10 cellular contexts compared by ENCODE assay signal in genomic region chr6:110951986-110952794, GRCh38. TPM values are rescaled to one million over a fixed set of nuclear protein-coding genes. Genes with fewer than 3 reads are reported as not detected.
DNase-seq lines count a peak whose midpoint lies in the region; ATAC-seq and TF ChIP-seq lines count a peak whose summit lies in the region.
"Had no signal": no experiment of that assay in that cellular context is flagged by ENCODE, and none has a peak within 500 bp of the region (broad histone marks: within the 10 kb centered on the region; RNA-seq: fewer than 3 reads in every experiment).

No MANE protein-coding gene starts in this region.

- no peaks in the 10 kb centered on the region for H3K9me3 Mint-ChIP-seq in endothelial cell (ENCODE audit: unreplicated experiment)
- no peaks in the 10 kb centered on the region for H3K9me3 Mint-ChIP-seq in activated T-helper 17 cell treated with anti-CD3 and anti-CD28 coated beads, Interleukin-2, amount 50 U/mL, for 72 hours
- H3K9me3 Mint-ChIP-seq: memory B cell had no signal

- H3K4me3 Mint-ChIP-seq in endothelial cell (ENCODE audit: unreplicated experiment), result no peak overlapping the region
- no peak overlapping the region for H3K4me3 Mint-ChIP-seq in activated T-helper 17 cell treated with anti-CD3 and anti-CD28 coated beads, Interleukin-2, amount 50 U/mL, for 72 hours
- H3K4me3 Mint-ChIP-seq: memory B cell had no signal

- H3K9me3 ChIP-seq in hepatocyte (ENCODE audit: low read depth) (no peaks in the 10 kb centered on the region), smooth muscle cell (replicated peaks; ENCODE audit: low read depth) (no peaks in the 10 kb centered on the region)

- no peaks in the 10 kb centered on the region for H3K36me3 Mint-ChIP-seq in endothelial cell (ENCODE audit: low read depth, unreplicated experiment)
- H3K36me3 Mint-ChIP-seq in activated T-helper 17 cell treated with anti-CD3 and anti-CD28 coated beads, Interleukin-2, amount 50 U/mL, for 72 hours (ENCODE audit: low read depth), result no peaks in the 10 kb centered on the region
- H3K36me3 Mint-ChIP-seq: memory B cell had no signal

- H3K79me2 ChIP-seq in hepatocyte, result peaks cover 2% of the 10 kb centered on the region
- H3K79me2 ChIP-seq in smooth muscle cell (ENCODE audit: low read depth), result no peaks in the 10 kb centered on the region

- H3K4me1 ChIP-seq in hepatocyte (ENCODE audit: insufficient read depth) (peaks cover 10% of the 10 kb centered on the region), smooth muscle cell (ENCODE audit: low read depth) (no peaks in the 10 kb centered on the region)

- H2AFZ ChIP-seq in hepatocyte (peak overlapping the region; percentile 28), smooth muscle cell (ENCODE audit: low read depth) (peak overlapping the region; percentile 49)

- H3K9ac ChIP-seq in smooth muscle cell (ENCODE audit: low read depth), result no peak overlapping the region

- H3K27ac Mint-ChIP-seq in endothelial cell (ENCODE audit: unreplicated experiment), result no peak overlapping the region
- no peak overlapping the region for H3K27ac Mint-ChIP-seq in activated T-helper 17 cell treated with anti-CD3 and anti-CD28 coated beads, Interleukin-2, amount 50 U/mL, for 72 hours
- H3K27ac Mint-ChIP-seq: memory B cell had no signal

- no peaks in the 10 kb centered on the region for H3K4me1 Mint-ChIP-seq in endothelial cell (ENCODE audit: unreplicated experiment)
- H3K4me1 Mint-ChIP-seq in activated T-helper 17 cell treated with anti-CD3 and anti-CD28 coated beads, Interleukin-2, amount 50 U/mL, for 72 hours, result no peaks in the 10 kb centered on the region
- H3K4me1 Mint-ChIP-seq: memory B cell had no signal

- no peaks in the 10 kb centered on the region for H3K9me2 ChIP-seq in hepatocyte (replicated peaks; ENCODE audit: insufficient read depth)

- H3K27me3 ChIP-seq in hepatocyte (no peaks in the 10 kb centered on the region), smooth muscle cell (ENCODE audit: low read depth) (no peaks in the 10 kb centered on the region)

- no peak for ATAC-seq in activated T-helper 17 cell treated with anti-CD3 and anti-CD28 coated beads, Interleukin-2, amount 50 U/mL, for 72 hours (replicated peaks)
- no peak for ATAC-seq in GM21423 (IDR thresholded peaks at IDR 0.05; ENCODE audit: unreplicated experiment)

- TF ChIP-seq CTCF in hepatocyte (IDR thresholded peaks at IDR 0.05; ENCODE audit: poor library complexity) (no peak), smooth muscle cell (IDR thresholded peaks at IDR 0.05; ENCODE audit: borderline replicate concordance, insufficient read depth, poor library complexity, severe bottlenecking) (no peak), endothelial cell (IDR thresholded peaks at IDR 0.05; ENCODE audit: unreplicated experiment) (no peak)

- H3K4me2 ChIP-seq in hepatocyte, result peak overlapping the region; percentile 67
- H3K4me2 ChIP-seq in smooth muscle cell, result peak overlapping the region; percentile 49

- 53% methylated on average over 8 of the region's 8 CpGs for WGBS in hepatocyte (ENCODE audit: low lambda C conversion rate, missing lambda C conversion rate)
- 71% methylated on average over 8 of the region's 8 CpGs for WGBS in smooth muscle cell (ENCODE audit: low lambda C conversion rate)

- H3K4me3 ChIP-seq in hepatocyte, result no peak overlapping the region
- H3K4me3 ChIP-seq in smooth muscle cell, result no peak overlapping the region

- H3K36me3 ChIP-seq in hepatocyte (replicated peaks; ENCODE audit: insufficient read depth, low read depth) (no peaks in the 10 kb centered on the region), smooth muscle cell (ENCODE audit: low read depth) (no peaks in the 10 kb centered on the region)

- no peaks in the 10 kb centered on the region for H4K20me1 ChIP-seq in hepatocyte (ENCODE audit: insufficient read depth, poor library complexity, severe bottlenecking)
- no peaks in the 10 kb centered on the region for H4K20me1 ChIP-seq in smooth muscle cell (ENCODE audit: low read depth)

- H3K27ac ChIP-seq in hepatocyte (peak overlapping the region; percentile 83), smooth muscle cell (ENCODE audit: low read depth) (peak overlapping the region; percentile 42)

- peak; percentile 56 for DNase-seq in HPDE6-E6E7 (ENCODE audit: extremely low spot score)
- DNase-seq in amniotic epithelial cell (ENCODE audit: low read depth), result peak; percentile 14
- peak; percentile 53 for DNase-seq in hepatocyte (ENCODE audit: low spot score)
- no peak for DNase-seq in smooth muscle cell (lab: John Stamatoyannopoulos, UW; ENCODE audit: unreplicated experiment)
- no peak for DNase-seq in endothelial cell (ENCODE audit: low spot score)
- no peak for DNase-seq in activated CD4-positive, CD25-positive, alpha-beta regulatory T cell treated with anti-CD3 and anti-CD28 coated beads, Interleukin-2, amount 50 U/mL, for 72 hours
- DNase-seq: NCI-H226 had no signal

- no peaks in the 10 kb centered on the region for H3F3A ChIP-seq in smooth muscle cell (ENCODE audit: low read depth)

- H3K27me3 Mint-ChIP-seq in endothelial cell (ENCODE audit: unreplicated experiment), result no peaks in the 10 kb centered on the region
- no peaks in the 10 kb centered on the region for H3K27me3 Mint-ChIP-seq in activated T-helper 17 cell treated with anti-CD3 and anti-CD28 coated beads, Interleukin-2, amount 50 U/mL, for 72 hours
- H3K27me3 Mint-ChIP-seq: memory B cell had no signal

RNA-seq across cellular contexts. Expression of gene GTF3C6, which starts 6.3 kb away (rescaled TPM):
- total RNA-seq in hepatocyte (63.1 and 70.8 TPM in 2 replicates), smooth muscle cell (52.3 and 90.2 TPM in 2 replicates), endothelial cell (ENCODE audit: unreplicated experiment) (75.3 TPM)
- polyA plus RNA-seq in hepatocyte (106 and 113 TPM in 2 replicates), smooth muscle cell (88.5 and 102 TPM in 2 replicates)
- total RNA-seq in activated T-helper 17 cell treated with anti-CD3 and anti-CD28 coated beads, Interleukin-2, amount 50 U/mL, for 72 hours, result 100 to 1,000 TPM in 1 of 2 donors, 10 to 100 TPM in 1; 55.8 to 123 TPM

RNA-seq across cellular contexts. Expression of gene RPF2, which starts 29.6 kb away (rescaled TPM):
- total RNA-seq in hepatocyte, result 30.1 and 34.7 TPM in 2 replicates
- 20.3 and 23.7 TPM in 2 replicates for polyA plus RNA-seq in hepatocyte
- 29.0 and 34.5 TPM in 2 replicates for total RNA-seq in smooth muscle cell
- 30.5 and 33.8 TPM in 2 replicates for polyA plus RNA-seq in smooth muscle cell
- total RNA-seq in endothelial cell (ENCODE audit: unreplicated experiment), result 9.4 TPM
- total RNA-seq in activated T-helper 17 cell treated with anti-CD3 and anti-CD28 coated beads, Interleukin-2, amount 50 U/mL, for 72 hours, result 10 to 100 TPM; 38.4 to 55.9 TPM

Comparison
In these comparisons a context has a peak if more than half of its experiments do, and no peak if none do; other contexts are left out.
1. DNase-seq: peak in HPDE6-E6E7 (single experiment), amniotic epithelial cell (single experiment) and hepatocyte (single experiment); none in smooth muscle cell (single experiment), endothelial cell (single experiment) and activated CD4-positive, CD25-positive, alpha-beta regulatory T cell treated with anti-CD3 and anti-CD28 coated beads, Interleukin-2, amount 50 U/mL, for 72 hours (single experiment).